Comparison of ENCODE assay signal across 8 cellular contexts in genomic region chr2:148674063-148675020, GRCh38. TPM values are rescaled to one million over a fixed set of nuclear protein-coding genes. Genes with fewer than 3 reads are reported as not detected.
DNase-seq lines count a peak whose midpoint lies in the region; ATAC-seq and TF ChIP-seq lines count a peak whose summit lies in the region.

No MANE protein-coding gene starts in this region.

- H3K9me3 ChIP-seq in MG63 (peaks cover 7% of the 10 kb centered on the region), ovary (no peaks in the 10 kb centered on the region)

- TF ChIP-seq CTCF in WI38 (IDR thresholded peaks at IDR 0.05; ENCODE audit: low read depth, low read length) (peak; percentile 63), foreskin keratinocyte (conservative IDR thresholded peaks at IDR 0.05) (peak; percentile 67), ovary (IDR thresholded peaks at IDR 0.05) (no peak)

- no peak for TF ChIP-seq POLR2A in ovary (IDR thresholded peaks at IDR 0.05)

- no peaks in the 10 kb centered on the region for H3K27me3 Mint-ChIP-seq in activated T-cell treated with anti-CD3 and anti-CD28 coated beads, Interleukin-2, amount 50 U/mL, for 24 hours
- H3K27me3 Mint-ChIP-seq in stimulated activated naive B cell treated with anti-CD40 and anti-IgM and Interleukin-4, amounts not matched to agents 10 μg/mL and 1 μg/mL and 100 μg/mL, for 72 hours, result no peaks in the 10 kb centered on the region

- H3K9me3 Mint-ChIP-seq in activated T-cell treated with anti-CD3 and anti-CD28 coated beads, Interleukin-2, amount 50 U/mL, for 24 hours, result no peaks in the 10 kb centered on the region
- peaks cover 0 to 5% of the 10 kb centered on the region in 2 donors for H3K9me3 Mint-ChIP-seq in stimulated activated naive B cell treated with anti-CD40 and anti-IgM and Interleukin-4, amounts not matched to agents 10 μg/mL and 1 μg/mL and 100 μg/mL, for 72 hours

- ATAC-seq in foreskin keratinocyte, result peak; percentile 51
- peak; percentile 43 to 48 for ATAC-seq in stimulated activated naive B cell treated with anti-CD40 and anti-IgM and Interleukin-4, amounts not matched to agents 10 μg/mL and 1 μg/mL and 100 μg/mL, for 72 hours (replicated peaks)

- H3K27ac Mint-ChIP-seq in activated T-cell treated with anti-CD3 and anti-CD28 coated beads, Interleukin-2, amount 50 U/mL, for 24 hours, result no peak overlapping the region
- H3K27ac Mint-ChIP-seq in stimulated activated naive B cell treated with anti-CD40 and anti-IgM and Interleukin-4, amounts not matched to agents 10 μg/mL and 1 μg/mL and 100 μg/mL, for 72 hours, result peak overlapping the region; percentile 26

- H3K36me3 ChIP-seq in MG63 (no peaks in the 10 kb centered on the region), ovary (no peaks in the 10 kb centered on the region)

- H3K4me1 Mint-ChIP-seq in activated T-cell treated with anti-CD3 and anti-CD28 coated beads, Interleukin-2, amount 50 U/mL, for 24 hours (ENCODE audit: low read depth), result peaks cover 77% of the 10 kb centered on the region
- peaks cover 37 to 77% of the 10 kb centered on the region in 2 donors for H3K4me1 Mint-ChIP-seq in stimulated activated naive B cell treated with anti-CD40 and anti-IgM and Interleukin-4, amounts not matched to agents 10 μg/mL and 1 μg/mL and 100 μg/mL, for 72 hours

- DNase-seq in activated T-cell treated with anti-CD3 and anti-CD28 coated beads for 24 hours (ENCODE audit: low read depth), result peak; percentile 22
- no peak for DNase-seq in activated T-cell treated with anti-CD3 and anti-CD28 coated beads, Interleukin-2, amount 50 U/mL, for 24 hours
- DNase-seq in HT1080 (ENCODE audit: low read depth), result peak; percentile 14
- peak in 1 of 2 donors; percentile 36 for DNase-seq in foreskin keratinocyte
- peak; percentile 13 for DNase-seq in stimulated activated naive B cell treated with anti-CD40 and anti-IgM and Interleukin-4, amounts not matched to agents 10 μg/mL and 1 μg/mL and 100 μg/mL, for 72 hours
- no peak for DNase-seq in MG63
- DNase-seq in ovary, result no peak

- intact Hi-C loops in ovary (cut with DNase I), result no loop called here

- 77 to 82% (median 80%) methylated on average over 2 of the region's 2 CpGs for WGBS in ovary, 3 donors

- H3K27ac ChIP-seq in foreskin keratinocyte (no peak overlapping the region), ovary (no peak overlapping the region)

- no peak overlapping the region for H3K4me3 ChIP-seq in WI38 (ENCODE audit: low read depth, low read length)
- H3K4me3 ChIP-seq in MG63, result no peak overlapping the region
- no peak overlapping the region for H3K4me3 ChIP-seq in ovary

- H3K4me1 ChIP-seq in foreskin keratinocyte, result peaks cover 11% of the 10 kb centered on the region
- H3K4me1 ChIP-seq in ovary (ENCODE audit: insufficient read depth), result peaks cover 3% of the 10 kb centered on the region

- no peak overlapping the region for H3K4me3 Mint-ChIP-seq in activated T-cell treated with anti-CD3 and anti-CD28 coated beads, Interleukin-2, amount 50 U/mL, for 24 hours
- H3K4me3 Mint-ChIP-seq in stimulated activated naive B cell treated with anti-CD40 and anti-IgM and Interleukin-4, amounts not matched to agents 10 μg/mL and 1 μg/mL and 100 μg/mL, for 72 hours, result no peak overlapping the region

- peaks cover 19% of the 10 kb centered on the region for H3K36me3 Mint-ChIP-seq in activated T-cell treated with anti-CD3 and anti-CD28 coated beads, Interleukin-2, amount 50 U/mL, for 24 hours (ENCODE audit: low read depth)
- H3K36me3 Mint-ChIP-seq in stimulated activated naive B cell treated with anti-CD40 and anti-IgM and Interleukin-4, amounts not matched to agents 10 μg/mL and 1 μg/mL and 100 μg/mL, for 72 hours, result peaks cover 9 to 20% of the 10 kb centered on the region in 2 donors

- TF ChIP-seq EP300 in ovary (IDR thresholded peaks at IDR 0.05), result no peak

- H3K27me3 ChIP-seq in foreskin keratinocyte (no peaks in the 10 kb centered on the region), MG63 (no peaks in the 10 kb centered on the region), ovary (no peaks in the 10 kb centered on the region)

RNA-seq across cellular contexts. Expression of gene EPC2, which starts 29.8 kb away (rescaled TPM):
- 14.0 and 17.1 TPM in 2 replicates for total RNA-seq in HT1080 (2014; rRNA removed; shearing (Covaris generic))
- 16.4 and 19.5 TPM in 2 replicates for polyA plus RNA-seq in HT1080 (2015; cell fraction: cytosol; rRNA removed)
- polyA plus RNA-seq in HT1080 (2015; cell fraction: nucleus; rRNA removed), result 12.6 and 12.9 TPM in 2 replicates
- 11.3 and 11.5 TPM in 2 replicates for total RNA-seq in foreskin keratinocyte
- 2.6 and 3.2 TPM in 2 replicates for polyA plus RNA-seq in foreskin keratinocyte
- 12.6 and 18.9 TPM in 2 replicates for total RNA-seq in MG63 (2014; rRNA removed; shearing (Covaris generic); ENCODE audit: low replicate concordance)
- total RNA-seq in ovary, result 10 to 100 TPM; 25.7 to 53.4 (median 44.5) TPM
- 10 to 100 TPM; 27.5 to 35.2 TPM for polyA plus RNA-seq in ovary

Comparison
In these comparisons a context has a peak if more than half of its experiments do, and no peak if none do; other contexts are left out.
1. DNase-seq: peak in activated T-cell treated with anti-CD3 and anti-CD28 coated beads for 24 hours (single experiment), HT1080 (single experiment) and stimulated activated naive B cell treated with anti-CD40 and anti-IgM and Interleukin-4, amounts not matched to agents 10 μg/mL and 1 μg/mL and 100 μg/mL, for 72 hours (single experiment); none in activated T-cell treated with anti-CD3 and anti-CD28 coated beads, Interleukin-2, amount 50 U/mL, for 24 hours (single experiment), MG63 (single experiment) and ovary (0 of 5).
2. CTCF ChIP-seq: peak in WI38 (single experiment) and foreskin keratinocyte (single experiment); none in ovary (0 of 3).